Comparison of ENCODE assay signal across 25 cellular contexts in genomic region chr17:33435716-33436301, GRCh38.
DNase-seq lines count a peak whose midpoint lies in the region; ATAC-seq and TF ChIP-seq lines count a peak whose summit lies in the region.
"Had no signal": no experiment of that assay in that cellular context is flagged by ENCODE, and none has a peak within 500 bp of the region (broad histone marks: within the 10 kb centered on the region; RNA-seq: fewer than 3 reads in every experiment).

No MANE protein-coding gene starts in this region.

- peak overlapping the region; percentile 45 for H2AFZ ChIP-seq in SK-N-SH (ENCODE audit: low read depth)

- H3F3A ChIP-seq in SK-N-SH (replicated peaks; ENCODE audit: insufficient read depth) = peaks cover 2% of the 10 kb centered on the region

- H3K79me2 ChIP-seq in SK-N-SH (ENCODE audit: insufficient read depth) = no peaks in the 10 kb centered on the region

- ATAC-seq in HG02642 (IDR thresholded peaks at IDR 0.05; ENCODE audit: poor library complexity, unreplicated experiment) = no peak
- ATAC-seq in HG03196 (IDR thresholded peaks at IDR 0.05; ENCODE audit: unreplicated experiment) = no peak
- ATAC-seq: activated CD8-positive, alpha-beta T cell treated with anti-CD3 and anti-CD28 coated beads, Interleukin-2, amount 10 ng/mL, durations not matched to agents 7 days and 5 days; activated naive CD4-positive, alpha-beta T cell treated with anti-CD3 and anti-CD28 coated beads, Interleukin-2, amount 50 U/mL, for 72 hours; esophagus mucosa; natural killer cell; T-helper 17 cell had no signal

- H3K27me3 ChIP-seq in SK-N-SH (ENCODE audit: insufficient read depth) = no peaks in the 10 kb centered on the region
- H3K27me3 ChIP-seq: upper lobe of left lung had no signal

- no peak overlapping the region for H3K4me2 ChIP-seq in SK-N-SH

- no peak for TF ChIP-seq EP300 in SK-N-SH (IDR thresholded peaks at IDR 0.05; ENCODE audit: borderline replicate concordance in 1 of 2, low read depth in 1 of 2, low read length in 1 of 2)

- no peaks in the 10 kb centered on the region for H3K36me3 ChIP-seq in SK-N-SH (replicated peaks in 1 of 2; ENCODE audit: control insufficient read depth in 1 of 2, insufficient read depth in 2 of 2, low read length in 1 of 2)
- H3K36me3 ChIP-seq: left ventricle myocardium inferior, upper lobe of left lung had no signal

- H3K27ac ChIP-seq in SK-N-SH (ENCODE audit: low read depth in 2 of 2, low read length in 1 of 2) = peak overlapping the region in 1 of 2 experiments; percentile 71; a peak in 2 of 4 replicates
- H3K27ac ChIP-seq: left ventricle myocardium inferior, SK-N-MC, upper lobe of left lung had no signal

- 46% methylated on average over 2 of the region's 2 CpGs for WGBS in SK-N-SH (ENCODE audit: low lambda C conversion rate)

- H3K9ac ChIP-seq in SK-N-SH = peak overlapping the region; percentile 17; the same call in 1 of the 2 replicates

- H4K20me1 ChIP-seq in SK-N-SH (ENCODE audit: insufficient read depth) = no peaks in the 10 kb centered on the region

- TF ChIP-seq CTCF in SK-N-SH (IDR thresholded peaks at IDR 0.05) (no peak), fibroblast of pulmonary artery (IDR thresholded peaks at IDR 0.05; ENCODE audit: low read length, missing control alignments) (no peak)

- no peak overlapping the region for H3K4me3 ChIP-seq in SK-N-SH (ENCODE audit: low read depth in 2 of 2, low read length in 1 of 2)
- no peak overlapping the region for H3K4me3 ChIP-seq in fibroblast of pulmonary artery (replicated peaks; ENCODE audit: low read depth, low read length)
- H3K4me3 ChIP-seq: left ventricle myocardium inferior, SK-N-MC, upper lobe of left lung had no signal

- POLR2A ChIA-PET in SK-N-SH (lab: Yijun Ruan, JAX) = no interaction called here

- CTCF ChIA-PET in SK-N-SH (lab: Yijun Ruan, JAX) = no interaction called here

- H3K9me2 ChIP-seq in SK-N-SH = no peaks in the 10 kb centered on the region

- DNase-seq in EH (ENCODE audit: low read depth) (peak; percentile 25), SK-N-SH (no peak), fibroblast of pulmonary artery (ENCODE audit: low read depth) (peak; percentile 10), renal cortical epithelial cell (ENCODE audit: low read depth) (peak; percentile 80), NOMO-1 treated with DMSO at 0.1 percent for 48 hours (lab: John Stamatoyannopoulos, UW; ENCODE audit: unreplicated experiment) (no peak)
- DNase-seq in activated CD4-positive, CD25-positive, alpha-beta regulatory T cell (lab: John Stamatoyannopoulos, UW) = no peak
- DNase-seq: activated CD4-positive, alpha-beta T cell treated with anti-CD3 and anti-CD28 coated beads for 36 hours; activated CD8-positive, alpha-beta T cell treated with anti-CD3 and anti-CD28 coated beads, Interleukin-2, amount 10 ng/mL, durations not matched to agents 7 days and 5 days; anterior cingulate cortex; Calu3; hypothalamus; left ventricle myocardium inferior; midbrain; natural killer cell; NCI-H1105; NCI-H2029; NCI-H526 treated with DMSO at 0.1 percent for 48 hours; stimulated activated CD4-positive, alpha-beta T cell treated with anti-CD3 and anti-CD28 coated beads, Interleukin-2, amount 100 ng/mL, for 24 hours; T-helper 17 cell; upper lobe of left lung had no signal

- no peaks in the 10 kb centered on the region for H3K9me3 ChIP-seq in SK-N-SH
- H3K9me3 ChIP-seq: left ventricle myocardium inferior, upper lobe of left lung had no signal

- no peaks in the 10 kb centered on the region for H3K4me1 ChIP-seq in SK-N-SH (ENCODE audit: control insufficient read depth in 1 of 2, insufficient read depth in 2 of 2, low read depth in 1 of 2, low read length in 1 of 2)
- H3K4me1 ChIP-seq: left ventricle myocardium inferior, upper lobe of left lung had no signal

- TF ChIP-seq RAD21 in SK-N-SH (IDR thresholded peaks at IDR 0.05; ENCODE audit: low read length) = no peak

TF ChIP-seq in SK-N-SH, 30 proteins besides CTCF, POLR2A, EP300 and RAD21:
- TF ChIP-seq MEF2A (IDR thresholded peaks at IDR 0.05; ENCODE audit: borderline replicate concordance, low read depth) = no peak
- TF ChIP-seq REST (IDR thresholded peaks at IDR 0.05; ENCODE audit: low read depth, low read length) = no peak
- no peak for TF ChIP-seq NRF1 (IDR thresholded peaks at IDR 0.05; ENCODE audit: low read depth, low read length)
- TF ChIP-seq RXRA (IDR thresholded peaks at IDR 0.05; ENCODE audit: borderline replicate concordance, low read depth) = no peak
- TF ChIP-seq EZH2phosphoT487 (IDR thresholded peaks at IDR 0.05; ENCODE audit: borderline replicate concordance, low read depth) = no peak
- TF ChIP-seq TCF12 (IDR thresholded peaks at IDR 0.05) = no peak
- no peak for TF ChIP-seq USF1 (IDR thresholded peaks at IDR 0.05; ENCODE audit: borderline replicate concordance, low read depth)
- TF ChIP-seq TEAD4 (IDR thresholded peaks at IDR 0.05; ENCODE audit: borderline replicate concordance, insufficient read depth) = no peak
- TF ChIP-seq YY1 (IDR thresholded peaks at IDR 0.05; ENCODE audit: low read depth) = no peak

Comparison
In these comparisons a context has a peak if more than half of its experiments do, and no peak if none do; other contexts are left out.
1. DNase-seq: peak in EH (single experiment), fibroblast of pulmonary artery (single experiment) and renal cortical epithelial cell (single experiment); none in SK-N-SH (single experiment), NOMO-1 treated with DMSO at 0.1 percent for 48 hours (single experiment) and activated CD4-positive, CD25-positive, alpha-beta regulatory T cell (0 of 4).